In genomic region chr6:151036211-151036721, GRCh38 we compare ENCODE assay signal across 8 cellular contexts.
DNase-seq lines count a peak whose midpoint lies in the region; FAIRE-seq and TF ChIP-seq lines count a peak whose summit lies in the region.
"Not testable (repeated sequence)": the region's sequence is repeated elsewhere in the genome, so short reads cannot be mapped to it uniquely, and the experiment has no call there.

No MANE protein-coding gene starts in this region.

- H3K36me3 ChIP-seq in SJCRH30, result peaks cover 21% of the 10 kb centered on the region
- H3K36me3 ChIP-seq in esophagus muscularis mucosa; keratinocyte (ENCODE audit: control insufficient read depth in 2 of 2, extremely low read depth in 1 of 2, insufficient read depth in 2 of 2, low read length in 2 of 2); transverse colon: not testable (repeated sequence)

- not testable (repeated sequence) for H3K4me3 Mint-ChIP-seq in osteocyte (ENCODE audit: unreplicated experiment)

- peak; percentile 13 for FAIRE-seq in keratinocyte (lab: Jason Lieb, UNC)

- H3K9me3 ChIP-seq in SJCRH30 (replicated peaks); esophagus muscularis mucosa; keratinocyte (ENCODE audit: control insufficient read depth, low read depth, low read length); transverse colon: not testable (repeated sequence)

- H3K4me1 ChIP-seq in SJCRH30 (peaks cover 20% of the 10 kb centered on the region), esophagus muscularis mucosa (peaks cover 10 to 25% (median 16%) of the 10 kb centered on the region in 4 donors), keratinocyte (ENCODE audit: control insufficient read depth, extremely low read depth, insufficient read depth, low read length) (peaks cover 30% of the 10 kb centered on the region), transverse colon (peaks cover 0 to 15% (median 11%) of the 10 kb centered on the region in 4 donors)

- peaks cover 27% of the 10 kb centered on the region for H3K36me3 Mint-ChIP-seq in osteocyte (ENCODE audit: unreplicated experiment)

- intact Hi-C loops in esophagus muscularis mucosa (cut with DNase I); transverse colon (cut with DNase I; ENCODE audit: low total_unique reads): not testable (repeated sequence)

- dilution Hi-C loops in keratinocyte (cut with MboI; ENCODE audit: extremely low pct_ligation_motif_present, low sequenced_read_pairs), result not testable (repeated sequence)

- H3K9me3 Mint-ChIP-seq in osteocyte (ENCODE audit: unreplicated experiment), result not testable (repeated sequence)

- not testable (repeated sequence) for TF ChIP-seq CTCF in astrocyte of the spinal cord (IDR thresholded peaks at IDR 0.05; ENCODE audit: low read depth, low read length); esophagus muscularis mucosa (IDR thresholded peaks at IDR 0.05); keratinocyte (optimal IDR thresholded peaks at IDR 0.05 in 1 of 3, IDR thresholded peaks at IDR 0.05 in 1 of 3, conservative IDR thresholded peaks at IDR 0.05 in 1 of 3; ENCODE audit: extremely low read depth in 1 of 3, insufficient read depth in 2 of 3, low read length in 3 of 3); osteocyte (IDR thresholded peaks at IDR 0.05); transverse colon (IDR thresholded peaks at IDR 0.05)

- not testable (repeated sequence) for TF ChIP-seq POLR2A in esophagus muscularis mucosa (IDR thresholded peaks at IDR 0.05; ENCODE audit: low read depth)
- peak; percentile 55 for TF ChIP-seq POLR2A in transverse colon (IDR thresholded peaks at IDR 0.05)

- peak overlapping the region; percentile 83 for H3K9ac ChIP-seq in keratinocyte (ENCODE audit: control insufficient read depth, extremely low read depth, insufficient read depth, low read length)

- peak overlapping the region; percentile 59 for H3K27ac ChIP-seq in SJCRH30
- peak overlapping the region; percentile 43 to 51 (median 44) for H3K27ac ChIP-seq in esophagus muscularis mucosa (replicated peaks in 1 of 4)
- H3K27ac ChIP-seq in keratinocyte (ENCODE audit: control insufficient read depth, insufficient read depth, low read length), result peak overlapping the region; percentile 98
- peak overlapping the region; percentile 52 to 79 (median 72) for H3K27ac ChIP-seq in transverse colon

- WGBS in esophagus muscularis mucosa, result 52% methylated on average over 3 of the region's 3 CpGs
- 53 to 55% methylated on average over 2 to 3 of the region's 3 CpGs for WGBS in transverse colon (ENCODE audit: low coverage in 1 of 2), 2 donors

- in situ Hi-C loops in astrocyte of the spinal cord (cut with HindIII; ENCODE audit: low sequenced_read_pairs); transverse colon (cut with MboI; ENCODE audit: low pct_ligation_motif_present in 1 of 4, low pct_unique_long_range_greater_than_20kb in 1 of 4, low sequenced_read_pairs in 3 of 4): not testable (repeated sequence)

- not testable (repeated sequence) for H3K9me1 ChIP-seq in keratinocyte (ENCODE audit: control insufficient read depth, extremely low read depth, insufficient read depth, low read length)

- H3K79me2 ChIP-seq in keratinocyte (ENCODE audit: control insufficient read depth, insufficient read depth, low read length), result not testable (repeated sequence)

- not testable (repeated sequence) for H3K27me3 ChIP-seq in SJCRH30; esophagus muscularis mucosa; keratinocyte (ENCODE audit: control insufficient read depth, extremely low read depth, insufficient read depth, low read length); transverse colon

- not testable (repeated sequence) for H2AFZ ChIP-seq in keratinocyte (ENCODE audit: control insufficient read depth, low read length)

- peaks cover 56% of the 10 kb centered on the region for H3K4me1 Mint-ChIP-seq in osteocyte (ENCODE audit: unreplicated experiment)

- peak overlapping the region; percentile 82 for H3K4me2 ChIP-seq in keratinocyte (ENCODE audit: control insufficient read depth, extremely low read depth, insufficient read depth, low read depth, low read length)

- not testable (repeated sequence) for H4K20me1 ChIP-seq in keratinocyte (ENCODE audit: control insufficient read depth, extremely low read depth, insufficient read depth, low read length)

- H3K4me3 ChIP-seq in SJCRH30; astrocyte of the spinal cord (ENCODE audit: low read depth, low read length); esophagus muscularis mucosa; keratinocyte (ENCODE audit: control insufficient read depth in 2 of 3, extremely low read depth in 1 of 3, insufficient read depth in 2 of 3, low read depth in 1 of 3, low read length in 3 of 3); transverse colon: not testable (repeated sequence)

- peak overlapping the region; percentile 87 for H3K27ac Mint-ChIP-seq in osteocyte (ENCODE audit: unreplicated experiment)

- TF ChIP-seq EP300 in esophagus muscularis mucosa (IDR thresholded peaks at IDR 0.05), result not testable (repeated sequence)
- peak; percentile 83 for TF ChIP-seq EP300 in transverse colon (IDR thresholded peaks at IDR 0.05; ENCODE audit: low read depth)

- H3K27me3 Mint-ChIP-seq in osteocyte (ENCODE audit: unreplicated experiment), result not testable (repeated sequence)

- peak; percentile 42 for DNase-seq in CD1c-positive myeloid dendritic cell (ENCODE audit: extremely low spot score)
- DNase-seq in HS-5 (ENCODE audit: low read depth), result peak; percentile 89
- DNase-seq in SJCRH30, result peak; percentile 72 to 84
- DNase-seq in astrocyte of the spinal cord (ENCODE audit: low read depth, low spot score), result peak; percentile 98
- DNase-seq in esophagus muscularis mucosa (ENCODE audit: extremely low spot score); osteocyte (ENCODE audit: extremely low spot score, unreplicated experiment); transverse colon: not testable (repeated sequence)
- peak; percentile 91 for DNase-seq in keratinocyte (ENCODE audit: low read depth, low spot score)

Comparison
In these comparisons a context has a peak if more than half of its experiments do, and no peak if none do; other contexts are left out.
1. H3K27ac ChIP-seq: peak in every context shown above with its lines; median percentile 98 in keratinocyte; 72 in transverse colon; 59 in SJCRH30; 44 in esophagus muscularis mucosa.